8 cellular contexts compared by ENCODE assay signal in genomic region chr6:25136879-25137278, GRCh38.
DNase-seq lines count a peak whose midpoint lies in the region; ATAC-seq and TF ChIP-seq lines count a peak whose summit lies in the region.

No MANE protein-coding gene starts in this region.

- H3K36me3 Mint-ChIP-seq in activated B cell treated with CpG ODN at 0.5 μM for 24 hours (ENCODE audit: low read depth) = peaks cover 30% of the 10 kb centered on the region

- H3K79me2 ChIP-seq in GM23248 (ENCODE audit: insufficient read depth) (peaks cover 10% of the 10 kb centered on the region; the same call in 1 of the 2 replicates), PC-3 (ENCODE audit: low read length) (no peaks in the 10 kb centered on the region)

- H3K4me1 ChIP-seq in GM23248 (ENCODE audit: insufficient read depth) (peaks cover 20% of the 10 kb centered on the region), skeletal muscle satellite cell (ENCODE audit: control insufficient read depth, insufficient read depth, low read length) (peaks cover 26% of the 10 kb centered on the region), PC-3 (ENCODE audit: insufficient read depth, low read length) (no peaks in the 10 kb centered on the region; the same call in 1 of the 2 replicates)

- H3K9me3 Mint-ChIP-seq in activated B cell treated with CpG ODN at 0.5 μM for 24 hours = peaks cover 6% of the 10 kb centered on the region

- peak overlapping the region; percentile 95 for H3K27ac ChIP-seq in GM23248
- H3K27ac ChIP-seq in PC-3 (ENCODE audit: low read length) = no peak overlapping the region

- CTCF ChIA-PET in activated B cell treated with CpG ODN at 0.5 μM for 24 hours (lab: Charles Lee) = no interaction called here
- CTCF ChIA-PET in PC-3 (lab: Charles Lee) = no interaction called here

- POLR2A ChIA-PET in activated B cell treated with CpG ODN at 0.5 μM for 24 hours (lab: Charles Lee) = interaction anchor here (0.6 to 0.8 kb wide), 2 partner anchors 10 to 275 kb away, joined by 4 to 6 read pairs; no protein-coding TSS in a partner anchor
- POLR2A ChIA-PET in PC-3 (lab: Charles Lee; ENCODE audit: unreplicated experiment) = no interaction called here

- no peak for TF ChIP-seq CTCF in activated B cell treated with CpG ODN at 0.5 μM for 24 hours (IDR thresholded peaks at IDR 0.05)
- TF ChIP-seq CTCF in fibroblast of the aortic adventitia (IDR thresholded peaks at IDR 0.05; ENCODE audit: insufficient read depth, low read length) = no peak
- TF ChIP-seq CTCF in PC-3 (conservative IDR thresholded peaks at IDR 0.05; ENCODE audit: low read depth, low read length) = no peak

- H3K36me3 ChIP-seq in GM23248 (ENCODE audit: low read depth) (peaks cover 17% of the 10 kb centered on the region; the same call in 1 of the 2 replicates), skeletal muscle satellite cell (ENCODE audit: insufficient read depth, low read length) (no peaks in the 10 kb centered on the region), PC-3 (ENCODE audit: low read depth, low read length) (peaks cover 4% of the 10 kb centered on the region; the same call in 1 of the 2 replicates)

- no peaks in the 10 kb centered on the region for H3K27me3 Mint-ChIP-seq in activated B cell treated with CpG ODN at 0.5 μM for 24 hours

- in situ Hi-C loops in GM23248 (cut with MboI) = no loop called here

- intact Hi-C loops in activated B cell treated with CpG ODN at 0.5 μM for 24 hours (cut with micrococcal nuclease) = loop anchor here (5.0 kb wide), 1 partner anchor 200 kb away; the partner anchor contains the start of gene RIPOR2
- intact Hi-C loops in PC-3 (cut with micrococcal nuclease) = no loop called here

- H3K9me3 ChIP-seq in GM23248 (ENCODE audit: low read depth) = no peaks in the 10 kb centered on the region
- no peaks in the 10 kb centered on the region for H3K9me3 ChIP-seq in skeletal muscle satellite cell (replicated peaks; ENCODE audit: low read length)
- H3K9me3 ChIP-seq in PC-3 (ENCODE audit: low read length) = peaks cover 26% of the 10 kb centered on the region; the same call in 1 of the 2 replicates

- H3K4me3 Mint-ChIP-seq in activated B cell treated with CpG ODN at 0.5 μM for 24 hours = peak overlapping the region; percentile 87

- peak overlapping the region; percentile 100 for H3K4me2 ChIP-seq in GM23248 (ENCODE audit: unreplicated experiment)
- peak overlapping the region; percentile 84 for H3K4me2 ChIP-seq in skeletal muscle satellite cell (ENCODE audit: low read length)
- no peak overlapping the region for H3K4me2 ChIP-seq in PC-3 (ENCODE audit: low read length)

- H3K4me1 Mint-ChIP-seq in activated B cell treated with CpG ODN at 0.5 μM for 24 hours = peaks cover 47% of the 10 kb centered on the region

- peak; percentile 76 for DNase-seq in GM23248
- DNase-seq in activated B cell treated with CpG ODN at 0.5 μM for 24 hours = no peak
- peak; percentile 24 for DNase-seq in fibroblast of the aortic adventitia (ENCODE audit: low read depth)
- DNase-seq in PC-3 = no peak
- no peak for DNase-seq in EL

- H3K4me3 ChIP-seq in GM23248 (peak overlapping the region; percentile 81), fibroblast of the aortic adventitia (ENCODE audit: low read depth, low read length) (no peak overlapping the region), skeletal muscle satellite cell (ENCODE audit: low read length) (no peak overlapping the region), PC-3 (ENCODE audit: low read length) (no peak overlapping the region)

- no peaks in the 10 kb centered on the region for H3K27me3 ChIP-seq in GM23248 (replicated peaks; ENCODE audit: insufficient read depth)
- no peaks in the 10 kb centered on the region for H3K27me3 ChIP-seq in skeletal muscle satellite cell (ENCODE audit: control insufficient read depth, insufficient read depth, low read length)
- H3K27me3 ChIP-seq in PC-3 (ENCODE audit: low read length) = no peaks in the 10 kb centered on the region

- H4K20me1 ChIP-seq in GM23248 (ENCODE audit: insufficient read depth) (no peaks in the 10 kb centered on the region), PC-3 (ENCODE audit: low read length) (no peaks in the 10 kb centered on the region)

- H3F3A ChIP-seq in GM23248 (ENCODE audit: insufficient read depth) = peaks cover 25% of the 10 kb centered on the region
- H3F3A ChIP-seq in PC-3 (ENCODE audit: low read length, unreplicated experiment) = no peaks in the 10 kb centered on the region

- BruUV-seq in PC-3 (replicated peaks; lab: Mats Ljungman, UMichigan) = no TSS peak

- H2AFZ ChIP-seq in GM23248 (peak overlapping the region; percentile 95), PC-3 (ENCODE audit: low read length) (no peak overlapping the region)

- H3K9ac ChIP-seq in GM23248 (peak overlapping the region; percentile 82), skeletal muscle satellite cell (ENCODE audit: low read depth, low read length) (peak overlapping the region; percentile 77), PC-3 (ENCODE audit: low read length) (no peak overlapping the region)

- H3K27ac Mint-ChIP-seq in activated B cell treated with CpG ODN at 0.5 μM for 24 hours = peak overlapping the region; percentile 98

- H3K9me2 ChIP-seq in GM23248 (ENCODE audit: insufficient read depth) (no peaks in the 10 kb centered on the region), PC-3 (replicated peaks; ENCODE audit: low read length) (no peaks in the 10 kb centered on the region)

- no peak for ATAC-seq in activated B cell treated with CpG ODN at 0.5 μM for 24 hours (ENCODE audit: low read depth)
- no peak for ATAC-seq in PC-3
- no peak for ATAC-seq in HG03045 (IDR thresholded peaks at IDR 0.05; ENCODE audit: unreplicated experiment)
- ATAC-seq in GM21619 (IDR thresholded peaks at IDR 0.05; ENCODE audit: unreplicated experiment) = no peak

- 0% methylated on average over 2 of the region's 2 CpGs for WGBS in GM23248 (ENCODE audit: low coverage in 1 of 2, low lambda C conversion rate in 2 of 2, missing lambda C conversion rate in 2 of 2), 2 experiments

Comparison
In these comparisons a context has a peak if more than half of its experiments do, and no peak if none do; other contexts are left out.
1. DNase-seq: peak in GM23248 (single experiment) and fibroblast of the aortic adventitia (single experiment); none in activated B cell treated with CpG ODN at 0.5 μM for 24 hours (single experiment), PC-3 (single experiment) and EL (single experiment).